ENCODE assay signal across 21 cellular contexts in genomic region chr5:118980438-118980837, GRCh38. TPM values are rescaled to one million over a fixed set of nuclear protein-coding genes. Genes with fewer than 3 reads are reported as not detected.
DNase-seq lines count a peak whose midpoint lies in the region; ATAC-seq, FAIRE-seq and TF ChIP-seq lines count a peak whose summit lies in the region.
"Had no signal": no experiment of that assay in that cellular context is flagged by ENCODE, and none has a peak within 500 bp of the region (broad histone marks: within the 10 kb centered on the region; RNA-seq: fewer than 3 reads in every experiment).

No MANE protein-coding gene starts in this region.

- H4K20me1 ChIP-seq in IMR-90 (ENCODE audit: insufficient read depth, low read length) = no peaks in the 10 kb centered on the region
- no peaks in the 10 kb centered on the region for H4K20me1 ChIP-seq in K562 (replicated peaks; ENCODE audit: control insufficient read depth, insufficient read depth, low read length)
- H4K20me1 ChIP-seq: BLaER1 treated with 17β-estradiol and CSF1 and Interleukin-3, amounts not matched to agents 10 nM and 100 nM had no signal

- H3K4me1 ChIP-seq in A549 (peaks cover 4% of the 10 kb centered on the region; the same call in 1 of the 3 replicates), IMR-90 (ENCODE audit: control insufficient read depth, insufficient read depth, low read length) (no peaks in the 10 kb centered on the region), K562 (replicated peaks in 1 of 2; ENCODE audit: control insufficient read depth in 2 of 2, insufficient read depth in 2 of 2, low read length in 2 of 2) (no peaks in the 10 kb centered on the region)

- H3K27ac ChIP-seq in A549 (no peak overlapping the region), IMR-90 (ENCODE audit: insufficient read depth, low read length) (no peak overlapping the region), K562 (ENCODE audit: extremely low read depth, low read depth, low read length) (no peak overlapping the region)
- H3K27ac ChIP-seq: BLaER1 treated with 17β-estradiol and CSF1 and Interleukin-3, amounts not matched to agents 10 nM and 100 nM; C4-2B had no signal

- H2BK20ac ChIP-seq in IMR-90 (ENCODE audit: low read depth, low read length) = no peak overlapping the region

- no peaks in the 10 kb centered on the region for H3K79me1 ChIP-seq in IMR-90 (ENCODE audit: low read depth in 1 of 2, low read length in 2 of 2)

- no peak overlapping the region for H3K4me2 ChIP-seq in A549
- H3K4me2 ChIP-seq in IMR-90 (ENCODE audit: low read depth, low read length) = no peak overlapping the region
- H3K4me2 ChIP-seq in K562 (ENCODE audit: insufficient read depth, low read length) = no peak overlapping the region
- H3K4me2 ChIP-seq: BLaER1 treated with 17β-estradiol and CSF1 and Interleukin-3, amounts not matched to agents 10 nM and 100 nM had no signal

- H3K79me2 ChIP-seq in K562 (ENCODE audit: control insufficient read depth, insufficient read depth, low read length) = no peaks in the 10 kb centered on the region

- no peak overlapping the region for H2AK9ac ChIP-seq in IMR-90 (replicated peaks; ENCODE audit: low read depth, low read length, poor library complexity)

- H2BK5ac ChIP-seq in IMR-90 (ENCODE audit: low read depth, low read length, poor library complexity, severe bottlenecking) = no peak overlapping the region

- CTCF ChIA-PET in A549 (lab: Yijun Ruan, JAX) = interaction anchor here (0.7 to 1.7 kb wide), 3 partner anchors 8 to 432 kb away, joined by 3 to 5 read pairs (median 3); partner anchors contain the start of gene DTWD2
- CTCF ChIA-PET in IMR-90 (lab: Yijun Ruan, JAX) = no interaction called here
- CTCF ChIA-PET in K562 (lab: Yijun Ruan, JAX; ENCODE audit: low intra/inter-chr PET ratio) = no interaction called here

- H3K9me1 ChIP-seq in IMR-90 (ENCODE audit: insufficient read depth, low read length) (no peaks in the 10 kb centered on the region), K562 (ENCODE audit: control insufficient read depth, insufficient read depth, low read length) (no peaks in the 10 kb centered on the region)

- H3K4me3 ChIP-seq in A549 (no peak overlapping the region), IMR-90 (ENCODE audit: insufficient read depth, low read depth, low read length) (no peak overlapping the region), K562 (no peak overlapping the region)
- H3K4me3 ChIP-seq: BLaER1 treated with 17β-estradiol and CSF1 and Interleukin-3, amounts not matched to agents 10 nM and 100 nM; GM12878 had no signal

- TF ChIP-seq POLR2A in A549 (IDR thresholded peaks at IDR 0.05; ENCODE audit: low read length) (no peak), IMR-90 (IDR thresholded peaks at IDR 0.05; ENCODE audit: low read depth, low read length) (no peak), K562 (conservative IDR thresholded peaks at IDR 0.05) (no peak)

- H3K9me3 ChIP-seq in A549 (0 out of 3 replicates have a peak, but pooled peaks cover 5% of the 10 kb centered on the region), IMR-90 (ENCODE audit: control insufficient read depth, insufficient read depth, low read length) (no peaks in the 10 kb centered on the region), K562 (replicated peaks; ENCODE audit: control insufficient read depth, insufficient read depth, low read depth, low read length) (no peaks in the 10 kb centered on the region)
- H3K9me3 ChIP-seq: Caco-2 had no signal

- H2AK5ac ChIP-seq in IMR-90 (ENCODE audit: low read depth, low read length) = no peak overlapping the region

- POLR2A ChIA-PET in A549 (lab: Yijun Ruan, JAX) = no interaction called here
- POLR2A ChIA-PET in IMR-90 (lab: Charles Lee; ENCODE audit: unreplicated experiment) = no interaction called here
- POLR2A ChIA-PET in K562 (lab: Yijun Ruan, JAX) = no interaction called here

- no peak overlapping the region for H2BK15ac ChIP-seq in IMR-90 (ENCODE audit: low read depth, low read length)

- DNase-seq in A549 (ENCODE audit: low read depth in 1 of 2, low spot score in 1 of 2) (no peak), IMR-90 (no peak), K562 (ENCODE audit: extremely low read depth in 1 of 4, low spot score in 3 of 4) (no peak), SIG-M5 treated with dmso at 0.1 percent for 504 hours (lab: John Stamatoyannopoulos, UW; ENCODE audit: unreplicated experiment) (no peak), DMS79 (lab: John Stamatoyannopoulos, UW) (no peak)
- DNase-seq in stimulated activated CD4-positive, alpha-beta T cell treated with anti-CD3 and anti-CD28 coated beads, Interleukin-15, amount 100 ng/mL, for 24 hours = no peak
- DNase-seq: 8988T; AML-193; Caco-2; Calu3; CD4-positive, alpha-beta T cell; CD8-positive, alpha-beta T cell; DND-41; EL; GDM1 had no signal

- H3K56ac ChIP-seq in IMR-90 (ENCODE audit: extremely low read depth, insufficient read depth, low read length) = no peak overlapping the region

- H3K23ac ChIP-seq in IMR-90 (ENCODE audit: low read depth, low read length) = no peak overlapping the region

- H3K4ac ChIP-seq in IMR-90 (ENCODE audit: low read depth, low read length) = no peak overlapping the region

- intact Hi-C loops in IMR-90 (cut with micrococcal nuclease) = no loop called here
- intact Hi-C loops in K562 (cut with micrococcal nuclease) = no loop called here

- H3K18ac ChIP-seq in IMR-90 (ENCODE audit: low read depth, low read length) = no peak overlapping the region

- in situ Hi-C loops in IMR-90 (cut with MboI; ENCODE audit: low sequenced_read_pairs) = no loop called here
- in situ Hi-C loops in K562 (cut with MboI) = loop anchor here (25.0 kb wide), 1 partner anchor 757 kb away; no protein-coding TSS in a partner anchor

- H2AFZ ChIP-seq in IMR-90 (replicated peaks; ENCODE audit: low read length, poor library complexity) = no peak overlapping the region
- no peak overlapping the region for H2AFZ ChIP-seq in K562 (ENCODE audit: low read depth, low read length)

- TF ChIP-seq RAD21 in A549 (conservative IDR thresholded peaks at IDR 0.05 in 1 of 2, IDR thresholded peaks at IDR 0.05 in 1 of 2) (no peak), IMR-90 (IDR thresholded peaks at IDR 0.05; ENCODE audit: low read length) (no peak), K562 (CRISPR knock-in tag; conservative IDR thresholded peaks at IDR 0.05 in 1 of 2, IDR thresholded peaks at IDR 0.05 in 1 of 2) (no peak)

- WGBS in A549 (ENCODE audit: missing lambda C conversion rate) = 81% methylated on average over 1 of the region's 1 CpG
- WGBS in IMR-90 (ENCODE audit: extremely low coverage in 2 of 2, insufficient read length in 1 of 2), 2 experiments = no CpG with 5 or more reads among the region's 1 CpG
- 35% methylated on average over 1 of the region's 1 CpG for WGBS in K562 (ENCODE audit: insufficient coverage, low coverage, missing lambda C conversion rate)

- H3K27me3 ChIP-seq in IMR-90 (ENCODE audit: control insufficient read depth, insufficient read depth, low read length) = no peaks in the 10 kb centered on the region
- H3K27me3 ChIP-seq in K562 (ENCODE audit: control insufficient read depth in 2 of 2, insufficient read depth in 2 of 2, low read length in 2 of 2) = no peaks in the 10 kb centered on the region
- H3K27me3 ChIP-seq: BLaER1 treated with 17β-estradiol and CSF1 and Interleukin-3, amounts not matched to agents 10 nM and 100 nM had no signal

- no peak overlapping the region for H4K5ac ChIP-seq in IMR-90 (ENCODE audit: low read depth, low read length)

- no peak overlapping the region for H3K14ac ChIP-seq in IMR-90 (replicated peaks; ENCODE audit: low read depth, low read length)

- no peak overlapping the region for H4K91ac ChIP-seq in IMR-90 (ENCODE audit: insufficient read depth, low read depth, low read length)

- H3K36me3 ChIP-seq in IMR-90 (ENCODE audit: control insufficient read depth, insufficient read depth, low read length) (no peaks in the 10 kb centered on the region), K562 (ENCODE audit: control insufficient read depth, insufficient read depth, low read length) (no peaks in the 10 kb centered on the region)

- dilution Hi-C loops in IMR-90 (cut with HindIII; ENCODE audit: low sequenced_read_pairs, unreplicated experiment) = no loop called here

- TF ChIP-seq CTCF in A549 (IDR thresholded peaks at IDR 0.05) (no peak), IMR-90 (conservative IDR thresholded peaks at IDR 0.05; ENCODE audit: low read depth, low read length) (no peak), K562 (IDR thresholded peaks at IDR 0.05 in 2 of 3, conservative IDR thresholded peaks at IDR 0.05 in 1 of 3; ENCODE audit: insufficient read depth in 2 of 3, low read depth in 1 of 3, low read length in 3 of 3) (no peak)

- no peak overlapping the region for H4K8ac ChIP-seq in IMR-90 (ENCODE audit: low read depth in 2 of 2, low read length in 2 of 2)

- ATAC-seq in A549 = no peak
- no peak for ATAC-seq in IMR-90 (ENCODE audit: low read depth)
- ATAC-seq in K562 = no peak
- ATAC-seq: CD8-positive, alpha-beta T cell; GM12878 had no signal

- TF ChIP-seq EP300 in A549 (IDR thresholded peaks at IDR 0.05) (no peak), K562 (IDR thresholded peaks at IDR 0.05; ENCODE audit: low read length) (no peak)

- H2BK120ac ChIP-seq in IMR-90 (ENCODE audit: low read depth, low read length) = no peak overlapping the region

- BruUV-seq in IMR-90 (replicated peaks; lab: Mats Ljungman, UMichigan) = no TSS peak
- BruUV-seq in K562 (replicated peaks; lab: Mats Ljungman, UMichigan) = no TSS peak

- peak; percentile 36 for FAIRE-seq in A549 (lab: Jason Lieb, UNC)
- FAIRE-seq in K562 (lab: Jason Lieb, UNC) = no peak
- FAIRE-seq: A204.1, D721Med, GM12878, GM12892 had no signal

- no peak overlapping the region for H3K9ac ChIP-seq in IMR-90 (ENCODE audit: low read depth, low read length)
- no peak overlapping the region for H3K9ac ChIP-seq in K562 (ENCODE audit: insufficient read depth in 1 of 2, low read depth in 2 of 2, low read length in 2 of 2)
- H3K9ac ChIP-seq: BLaER1 treated with 17β-estradiol and CSF1 and Interleukin-3, amounts not matched to agents 10 nM and 100 nM had no signal

RNA-seq across cellular contexts. Expression of gene DTWD2, which starts 7.9 kb away (rescaled TPM):
- polyA plus RNA-seq in A549 (2011; rRNA removed) (4.1 and 4.8 TPM in 2 replicates), A549 (2017; fragmentation: RNase III; extraction: RNeasy Plus Mini Kit Qiagen cat#74134 plus additional on column Dnase treatment) (3.6 to 4.0 TPM (median 3.7 TPM) in 3 replicates), IMR-90 (2012; rRNA removed) (1.1 and 1.2 TPM in 2 replicates), K562 (2011; rRNA removed) (2.2 and 3.1 TPM in 2 replicates), K562 (2014; fragmentation: Illumina TruSeq; extraction: Trizol) (3.1 and 3.7 TPM in 2 replicates), K562 (2014; fragmentation: Nextera tagmentation; extraction: Ambion mirVana) (1 to 10 TPM in 1 of 2 experiments, under 1 TPM in 1; 0.99 to 1.1 TPM), K562 (2014; rRNA removed) (3.2 and 4.1 TPM in 2 replicates)
- 2.1 and 2.3 TPM in 2 replicates for polyA plus RNA-seq in A549 (2012; cell fraction: cytosol; rRNA removed)
- polyA plus RNA-seq in A549 (2012; cell fraction: nucleus; rRNA removed) = 1.7 and 1.8 TPM in 2 replicates
- 2.7 and 3.2 TPM in 2 replicates for polyA minus RNA-seq in A549 (2011; rRNA and poly(A)+ RNA removed)
- total RNA-seq in IMR-90 (2012; rRNA removed) (1.8 and 2.5 TPM in 2 replicates), K562 (2014; rRNA removed) (7.4 and 10.8 TPM in 2 replicates), K562 (2014; rRNA removed; fragmentation: Illumina TruSeq; extraction: Trizol) (4.9 and 5.4 TPM in 2 replicates), K562 (2015; rRNA removed; fragmentation: Illumina TruSeq; extraction: Trizol) (4.9 TPM in 2 replicates), K562 (2021) (5.5 TPM in 2 replicates)
- polyA plus RNA-seq in IMR-90 (2012; cell fraction: cytosol; rRNA removed) = 0.76 and 0.96 TPM in 2 replicates
- polyA plus RNA-seq in IMR-90 (2012; cell fraction: nucleus; rRNA removed; ENCODE audit: low replicate concordance) = 0.56 and 0.57 TPM in 2 replicates
- 1.4 and 1.7 TPM in 2 replicates for total RNA-seq in K562 (2011; cell fraction: chromatin; rRNA removed; ENCODE audit: low replicate concordance)
- 1.2 and 1.7 TPM in 2 replicates for total RNA-seq in K562 (2011; cell fraction: nucleolus; rRNA removed)
- total RNA-seq in K562 (2011; cell fraction: nucleoplasm; rRNA removed) = 1.7 and 2.4 TPM in 2 replicates
- polyA plus RNA-seq in K562 (2011; cell fraction: cytosol; rRNA removed) = 2.9 and 3.5 TPM in 2 replicates
- polyA plus RNA-seq in K562 (2011; cell fraction: nucleus; rRNA removed) = 1.6 and 1.9 TPM in 2 replicates
- 3.0 and 20.2 TPM in 2 replicates for polyA plus RNA-seq in K562 (2012)
- 2.8 and 3.6 TPM in 2 replicates for polyA minus RNA-seq in K562 (2011; rRNA and poly(A)+ RNA removed)
- 3.0 and 5.0 TPM in 2 replicates for polyA minus RNA-seq in K562 (2011; cell fraction: cytosol; rRNA and poly(A)+ RNA removed)
- polyA minus RNA-seq in K562 (2011; cell fraction: nucleus; rRNA and poly(A)+ RNA removed) = 1.9 and 2.4 TPM in 2 replicates
